Comparison of ENCODE assay signal across 29 cellular contexts in genomic region chr9:126629007-126629674, GRCh38. TPM values are rescaled to one million over a fixed set of nuclear protein-coding genes. Genes with fewer than 3 reads are reported as not detected.
"Had no signal": no experiment of that assay in that cellular context is flagged by ENCODE, and none has a peak within 500 bp of the region (broad histone marks: within the 10 kb centered on the region; RNA-seq: fewer than 3 reads in every experiment).

No MANE protein-coding gene starts in this region.

- H3K4me3 ChIP-seq: ascending aorta, body of pancreas, MG63 had no signal

- H3K36me3 Mint-ChIP-seq: activated naive CD4-positive, alpha-beta T cell treated with anti-CD3 and anti-CD28 coated beads, Interleukin-2, amount 10 ng/mL, durations not matched to agents 7 days and 5 days; T-cell had no signal

- H3K36me3 ChIP-seq: ascending aorta, MG63 had no signal

- DNase-seq: activated CD4-positive, alpha-beta memory T cell treated with anti-CD3 and anti-CD28 coated beads, Interleukin-2, amount 10 ng/mL, durations not matched to agents 7 days and 5 days; activated CD4-positive, alpha-beta T cell treated with anti-CD3 and anti-CD28 coated beads for 36 hours; activated CD4-positive, alpha-beta T cell treated with anti-CD3 and anti-CD28 coated beads, Interleukin-2, amount 50 U/mL, for 1 hour; activated gamma-delta T cell treated with Interleukin-2 at 50 U/mL for 16 hours; activated naive CD4-positive, alpha-beta T cell treated with anti-CD3 and anti-CD28 coated beads, Interleukin-2, amount 10 ng/mL, durations not matched to agents 7 days and 5 days; activated T-cell treated with anti-CD3 and anti-CD28 coated beads for 4 hours; activated T-cell treated with anti-CD3 and anti-CD28 coated beads, Interleukin-2, amount 50 U/mL, for 72 hours; body of pancreas; central memory CD4-positive, alpha-beta T cell; MG63; MV-4-11; NCI-H1092 treated with DMSO at 0.1 percent for 48 hours; NCI-H1417 treated with DMSO at 0.1 percent for 48 hours; NCI-H1694; NCI-H2029; NCI-H2107; NCI-H510A treated with DMSO at 0.1 percent for 48 hours; NCI-H69; PC-3; SHP77 treated with DMSO at 0.1 percent for 48 hours; T-cell; T-helper 2 cell had no signal

- FAIRE-seq: bronchial epithelial cell, RCC 7860 had no signal

- H3K27me3 ChIP-seq: MG63 had no signal

- H3K27ac ChIP-seq: ascending aorta, body of pancreas, VCaP had no signal

- H3K4me3 Mint-ChIP-seq: activated CD4-positive, alpha-beta memory T cell treated with anti-CD3 and anti-CD28 coated beads, Interleukin-2, amount 10 ng/mL, durations not matched to agents 7 days and 5 days; activated CD4-positive, alpha-beta T cell treated with anti-CD3 and anti-CD28 coated beads for 36 hours; activated naive CD4-positive, alpha-beta T cell treated with anti-CD3 and anti-CD28 coated beads, Interleukin-2, amount 10 ng/mL, durations not matched to agents 7 days and 5 days; activated T-cell treated with anti-CD3 and anti-CD28 coated beads, Interleukin-2, amount 50 U/mL, for 72 hours; T-cell had no signal

- ATAC-seq: activated CD4-positive, alpha-beta T cell treated with anti-CD3 and anti-CD28 coated beads for 36 hours; activated T-cell treated with anti-CD3 and anti-CD28 coated beads, Interleukin-2, amount 50 U/mL, for 72 hours; body of pancreas; PC-3; T-cell had no signal

- H3K9me3 ChIP-seq: ascending aorta, body of pancreas, MG63 had no signal

- H3K27ac Mint-ChIP-seq: activated CD4-positive, alpha-beta memory T cell treated with anti-CD3 and anti-CD28 coated beads, Interleukin-2, amount 10 ng/mL, durations not matched to agents 7 days and 5 days; activated CD4-positive, alpha-beta T cell treated with anti-CD3 and anti-CD28 coated beads for 36 hours; activated naive CD4-positive, alpha-beta T cell treated with anti-CD3 and anti-CD28 coated beads, Interleukin-2, amount 10 ng/mL, durations not matched to agents 7 days and 5 days; activated T-cell treated with anti-CD3 and anti-CD28 coated beads, Interleukin-2, amount 50 U/mL, for 72 hours; activated T-helper 2 cell treated with anti-CD3 and anti-CD28 coated beads, Interferon-gamma antibody, Interleukin-2, Interleukin-4, amounts not matched to agents 10 μg/mL and 5 μg/mL and 100 μg/mL, durations not matched to agents 14 hours and 24 hours and 36 hours; T-cell had no signal

- H3K9me3 Mint-ChIP-seq: activated CD4-positive, alpha-beta memory T cell treated with anti-CD3 and anti-CD28 coated beads, Interleukin-2, amount 10 ng/mL, durations not matched to agents 7 days and 5 days; activated naive CD4-positive, alpha-beta T cell treated with anti-CD3 and anti-CD28 coated beads, Interleukin-2, amount 10 ng/mL, durations not matched to agents 7 days and 5 days; activated T-cell treated with anti-CD3 and anti-CD28 coated beads, Interleukin-2, amount 50 U/mL, for 72 hours; activated T-helper 2 cell treated with anti-CD3 and anti-CD28 coated beads, Interferon-gamma antibody, Interleukin-2, Interleukin-4, amounts not matched to agents 10 μg/mL and 5 μg/mL and 100 μg/mL, durations not matched to agents 14 hours and 24 hours and 36 hours; T-cell had no signal

RNA-seq across cellular contexts. Expression of gene LMX1B, which starts 15.4 kb away (rescaled TPM):
- total RNA-seq: activated CD4-positive, alpha-beta memory T cell treated with anti-CD3 and anti-CD28 coated beads, Interleukin-2, amount 10 ng/mL, durations not matched to agents 7 days and 5 days; activated CD4-positive, alpha-beta T cell treated with anti-CD3 and anti-CD28 coated beads for 36 hours; activated CD8-positive, alpha-beta memory T cell treated with anti-CD3 and anti-CD28 coated beads for 36 hours; activated T-cell treated with anti-CD3 and anti-CD28 coated beads, Interleukin-2, amount 50 U/mL, for 72 hours; activated T-helper 2 cell treated with anti-CD3 and anti-CD28 coated beads, Interferon-gamma antibody, Interleukin-2, Interleukin-4, amounts not matched to agents 10 μg/mL and 5 μg/mL and 100 μg/mL, durations not matched to agents 14 hours and 24 hours and 36 hours; bronchial epithelial cell; chondrocyte; T-cell had no signal
